In genomic region chr9:5625916-5626315, GRCh38 we compare ENCODE assay signal across 10 cellular contexts. TPM values are rescaled to one million over a fixed set of nuclear protein-coding genes. Genes with fewer than 3 reads are reported as not detected.
DNase-seq lines count a peak whose midpoint lies in the region; ATAC-seq and TF ChIP-seq lines count a peak whose summit lies in the region.
"Had no signal": no experiment of that assay in that cellular context is flagged by ENCODE, and none has a peak within 500 bp of the region (broad histone marks: within the 10 kb centered on the region; RNA-seq: fewer than 3 reads in every experiment).

No MANE protein-coding gene starts in this region.

- TF ChIP-seq CTCF in CD8-positive, alpha-beta T cell (IDR thresholded peaks at IDR 0.05): no peak
- TF ChIP-seq CTCF in sigmoid colon (IDR thresholded peaks at IDR 0.05): no peak

- H3K9me3 Mint-ChIP-seq in CD8-positive, alpha-beta T cell: no peaks in the 10 kb centered on the region
- H3K9me3 Mint-ChIP-seq in activated naive CD8-positive, alpha-beta T cell treated with anti-CD3 and anti-CD28 coated beads, Interleukin-2, amount 10 ng/mL, durations not matched to agents 7 days and 5 days: no peaks in the 10 kb centered on the region

- no peak overlapping the region for H3K4me3 ChIP-seq in CD8-positive, alpha-beta T cell (ENCODE audit: low read depth, low read length)
- H3K4me3 ChIP-seq in sigmoid colon: no peak overlapping the region

- CTCF ChIA-PET in CD8-positive, alpha-beta T cell (lab: Charles Lee): no interaction called here

- no peaks in the 10 kb centered on the region for H3K36me3 ChIP-seq in CD8-positive, alpha-beta T cell (ENCODE audit: insufficient read depth, low read length)
- H3K36me3 ChIP-seq in KOPT-K1 (ENCODE audit: insufficient read depth, low read length) (no peaks in the 10 kb centered on the region; the same call in 1 of the 2 replicates), sigmoid colon (no peaks in the 10 kb centered on the region)

- no peak for ATAC-seq in CD8-positive, alpha-beta T cell
- no peak for ATAC-seq in activated naive CD8-positive, alpha-beta T cell treated with anti-CD3 and anti-CD28 coated beads, Interleukin-2, amount 10 ng/mL, durations not matched to agents 7 days and 5 days (ENCODE audit: low read depth)

- H3K36me3 Mint-ChIP-seq in CD8-positive, alpha-beta T cell: peaks cover 15% of the 10 kb centered on the region
- peaks cover 8% of the 10 kb centered on the region for H3K36me3 Mint-ChIP-seq in activated naive CD8-positive, alpha-beta T cell treated with anti-CD3 and anti-CD28 coated beads, Interleukin-2, amount 10 ng/mL, durations not matched to agents 7 days and 5 days

- no peaks in the 10 kb centered on the region for H3K27me3 Mint-ChIP-seq in CD8-positive, alpha-beta T cell (ENCODE audit: low read depth)
- H3K27me3 Mint-ChIP-seq in activated naive CD8-positive, alpha-beta T cell treated with anti-CD3 and anti-CD28 coated beads, Interleukin-2, amount 10 ng/mL, durations not matched to agents 7 days and 5 days: no peaks in the 10 kb centered on the region

- H3K4me3 Mint-ChIP-seq in CD8-positive, alpha-beta T cell: peak overlapping the region; percentile 46
- H3K4me3 Mint-ChIP-seq in activated naive CD8-positive, alpha-beta T cell treated with anti-CD3 and anti-CD28 coated beads, Interleukin-2, amount 10 ng/mL, durations not matched to agents 7 days and 5 days: peak overlapping the region; percentile 55

- WGBS in sigmoid colon, 2 donors: 88 to 94% methylated on average over 4 of the region's 4 CpGs

- no peak for TF ChIP-seq POLR2A in sigmoid colon (IDR thresholded peaks at IDR 0.05)

- intact Hi-C loops in CD8-positive, alpha-beta T cell (cut with DNase I, micrococcal nuclease): loop anchor here (2.0 to 10.0 kb wide), 9 partner anchors 25 to 1056 kb away; partner anchors contain the start of genes ERMP1 (in 1 of the 2), JAK2 (in 1 of the 2), PLGRKT (in 1 of the 2) and RLN1 (in 1 of the 2)
- intact Hi-C loops in sigmoid colon (cut with DNase I): loop anchor here (2.0 to 5.0 kb wide), 4 partner anchors 383 to 1131 kb away; partner anchors contain the start of genes CDC37L1, KDM4C and UHRF2

- TF ChIP-seq EP300 in sigmoid colon (IDR thresholded peaks at IDR 0.05): no peak

- DNase-seq in CD8-positive, alpha-beta T cell: no peak
- DNase-seq in activated naive CD8-positive, alpha-beta T cell treated with anti-CD3 and anti-CD28 coated beads, Interleukin-2, amount 10 ng/mL, durations not matched to agents 7 days and 5 days: no peak
- DNase-seq in sigmoid colon (no peak), NCI-H2029 treated with DMSO at 0.1 percent for 48 hours (lab: John Stamatoyannopoulos, UW) (no peak), NCI-H1105 (lab: John Stamatoyannopoulos, UW) (no peak), midbrain (lab: John Stamatoyannopoulos, UW) (no peak)
- DNase-seq: activated effector memory CD4-positive, alpha-beta T cell treated with Interleukin-2 at 50 U/mL for 16 hours; cortex of kidney; stimulated activated naive CD4-positive, alpha-beta T cell had no signal

- POLR2A ChIA-PET in CD8-positive, alpha-beta T cell (lab: Charles Lee): no interaction called here
- POLR2A ChIA-PET in activated naive CD8-positive, alpha-beta T cell treated with anti-CD3 and anti-CD28 coated beads, Interleukin-2, amount 10 ng/mL, durations not matched to agents 7 days and 5 days (lab: Charles Lee): interaction anchor here (0.6 kb wide), 1 partner anchor 27 kb away, joined by 4 read pairs; no protein-coding TSS in a partner anchor

- no peaks in the 10 kb centered on the region for H3K9me3 ChIP-seq in CD8-positive, alpha-beta T cell (ENCODE audit: low read length)
- no peaks in the 10 kb centered on the region for H3K9me3 ChIP-seq in KOPT-K1 (ENCODE audit: insufficient read depth, low read length, poor library complexity, severe bottlenecking)
- no peaks in the 10 kb centered on the region for H3K9me3 ChIP-seq in sigmoid colon

- H3K27ac ChIP-seq in CD8-positive, alpha-beta T cell (ENCODE audit: low read depth, low read length): no peak overlapping the region
- H3K27ac ChIP-seq in KOPT-K1 (ENCODE audit: low read depth, low read length, poor library complexity, severe bottlenecking) (peak overlapping the region; percentile 76), sigmoid colon (peak overlapping the region in 3 of 4 donors; percentile 92 to 98 (median 97))

- H3K27ac Mint-ChIP-seq in CD8-positive, alpha-beta T cell: peak overlapping the region; percentile 85
- peak overlapping the region; percentile 73 for H3K27ac Mint-ChIP-seq in activated naive CD8-positive, alpha-beta T cell treated with anti-CD3 and anti-CD28 coated beads, Interleukin-2, amount 10 ng/mL, durations not matched to agents 7 days and 5 days

- no peaks in the 10 kb centered on the region for H3K27me3 ChIP-seq in CD8-positive, alpha-beta T cell (ENCODE audit: insufficient read depth, low read length)
- H3K27me3 ChIP-seq in sigmoid colon: no peaks in the 10 kb centered on the region

- H3K4me1 Mint-ChIP-seq in CD8-positive, alpha-beta T cell (ENCODE audit: low read depth): peaks cover 51% of the 10 kb centered on the region
- peaks cover 29% of the 10 kb centered on the region for H3K4me1 Mint-ChIP-seq in activated naive CD8-positive, alpha-beta T cell treated with anti-CD3 and anti-CD28 coated beads, Interleukin-2, amount 10 ng/mL, durations not matched to agents 7 days and 5 days

- H3K4me1 ChIP-seq in CD8-positive, alpha-beta T cell (ENCODE audit: insufficient read depth, low read length): peaks cover 51% of the 10 kb centered on the region
- H3K4me1 ChIP-seq in sigmoid colon: peaks cover 0 to 62% (median 41%) of the 10 kb centered on the region in 4 donors

RNA-seq across cellular contexts. Expression of gene RIC1, which starts 3.0 kb away (rescaled TPM):
- 10 to 100 TPM; 17.0 to 17.4 TPM for total RNA-seq in CD8-positive, alpha-beta T cell
- 10 to 100 TPM; 20.7 to 21.4 TPM for total RNA-seq in activated naive CD8-positive, alpha-beta T cell treated with anti-CD3 and anti-CD28 coated beads, Interleukin-2, amount 10 ng/mL, durations not matched to agents 7 days and 5 days
- total RNA-seq in sigmoid colon: 10 to 100 TPM; 29.1 to 44.3 (median 32.3) TPM
- 1 to 10 TPM; 3.0 to 6.3 (median 4.2) TPM for polyA plus RNA-seq in sigmoid colon
